In the genomic region with DNA sequence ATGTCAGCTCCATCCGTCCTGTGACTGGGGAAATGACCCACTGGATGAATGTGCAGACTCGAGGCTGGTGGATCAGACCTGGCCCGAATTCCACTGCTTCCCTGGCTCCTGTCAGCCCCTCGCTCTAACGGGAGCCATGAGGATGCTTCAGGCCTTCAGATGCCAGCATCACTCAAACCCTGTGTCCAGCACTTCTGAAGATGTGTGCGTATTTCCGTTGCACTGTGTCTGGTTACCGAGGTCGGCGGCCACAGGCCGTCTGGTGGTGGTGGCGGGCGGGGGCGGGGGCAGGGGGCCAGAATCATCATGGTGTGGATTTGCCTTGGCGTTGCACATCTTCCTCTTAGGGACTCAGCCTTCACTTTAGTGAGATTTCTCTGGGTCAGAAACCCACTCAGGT, we compare ENCODE assay signal across 28 cellular contexts. TPM values are rescaled to one million over a fixed set of nuclear protein-coding genes. Genes with fewer than 3 reads are reported as not detected.
DNase-seq lines count a peak whose midpoint lies in the region; ATAC-seq, FAIRE-seq and TF ChIP-seq lines count a peak whose summit lies in the region.
"Had no signal": no experiment of that assay in that cellular context is flagged by ENCODE, and none has a peak within 500 bp of the region (broad histone marks: within the 10 kb centered on the region; RNA-seq: fewer than 3 reads in every experiment).

No MANE protein-coding gene starts in this region.

- H4K20me1 ChIP-seq in OCI-LY3 (ENCODE audit: insufficient read depth, low read length): no peaks in the 10 kb centered on the region

- intact Hi-C loops in CD4-positive, alpha-beta T cell (cut with DNase I, micrococcal nuclease): loop anchor here (1.0 to 10.0 kb wide), 3 partner anchors 61 to 263 kb away; no protein-coding TSS in a partner anchor
- intact Hi-C loops in stomach (cut with DNase I; ENCODE audit: low total_unique reads): no loop called here

- H3K9me3 Mint-ChIP-seq in CD4-positive, alpha-beta T cell: no peaks in the 10 kb centered on the region
- H3K9me3 Mint-ChIP-seq: activated naive CD8-positive, alpha-beta T cell treated with anti-CD3 and anti-CD28 coated beads, Interleukin-2, amount 10 ng/mL, durations not matched to agents 7 days and 5 days; activated T-helper 1 cell treated with anti-CD3 and anti-CD28 coated beads, Interleukin-12 subunit alpha, Interleukin-12 subunit beta, Interleukin-2, Interleukin-4 antibody, amounts not matched to agents 30 ng/mL and 10 ng/mL and 1 ng/mL, durations not matched to agents 14 hours and 24 hours and 36 hours; immature natural killer cell; natural killer cell treated with Interleukin-12 subunit alpha and Interleukin-12 subunit beta and Interleukin-15 and Interleukin-18, amount 100 ng/mL, for 72 hours had no signal

- peaks cover 3% of the 10 kb centered on the region for H3K36me3 ChIP-seq in OCI-LY3 (replicated peaks; ENCODE audit: low read depth, low read length)
- peaks cover 0 to 12% of the 10 kb centered on the region in 2 donors for H3K36me3 ChIP-seq in gastroesophageal sphincter
- H3K36me3 ChIP-seq in stomach: peaks cover 0 to 11% (median 6%) of the 10 kb centered on the region in 4 donors
- H3K36me3 ChIP-seq: transverse colon had no signal

- TF ChIP-seq EP300 in gastroesophageal sphincter (IDR thresholded peaks at IDR 0.05): no peak
- no peak for TF ChIP-seq EP300 in stomach (IDR thresholded peaks at IDR 0.05)

- POLR2A ChIA-PET in CD4-positive, alpha-beta T cell (lab: Charles Lee): interaction anchor here (2.7 kb wide), 1 partner anchor 31 kb away, joined by 17 read pairs; no protein-coding TSS in a partner anchor

- FAIRE-seq in urothelium cell line (lab: Jason Lieb, UNC): no peak
- FAIRE-seq: astrocyte had no signal

- H3K79me2 ChIP-seq in OCI-LY3 (ENCODE audit: low read length): peaks cover 8% of the 10 kb centered on the region; the same call in 1 of the 2 replicates

- peaks cover 48% of the 10 kb centered on the region for H3K4me1 ChIP-seq in OCI-LY3 (ENCODE audit: low read length)
- peaks cover 0 to 75% (median 37%) of the 10 kb centered on the region in 3 donors for H3K4me1 ChIP-seq in gastroesophageal sphincter
- H3K4me1 ChIP-seq in stomach: peaks cover 58 to 75% (median 65%) of the 10 kb centered on the region in 4 donors

- TF ChIP-seq CTCF in CD4-positive, alpha-beta T cell (IDR thresholded peaks at IDR 0.05): no peak
- TF ChIP-seq CTCF in OCI-LY3 (IDR thresholded peaks at IDR 0.05; ENCODE audit: low read depth, low read length) (no peak), gastroesophageal sphincter (IDR thresholded peaks at IDR 0.05) (no peak), stomach (IDR thresholded peaks at IDR 0.05) (no peak)

- peak overlapping the region; percentile 89 for H3K27ac Mint-ChIP-seq in CD4-positive, alpha-beta T cell
- H3K27ac Mint-ChIP-seq: activated naive CD8-positive, alpha-beta T cell treated with anti-CD3 and anti-CD28 coated beads, Interleukin-2, amount 10 ng/mL, durations not matched to agents 7 days and 5 days; natural killer cell treated with Interleukin-12 subunit alpha and Interleukin-12 subunit beta and Interleukin-15 and Interleukin-18, amount 100 ng/mL, for 72 hours had no signal

- no peak overlapping the region for H2AFZ ChIP-seq in OCI-LY3 (ENCODE audit: low read depth, low read length)

- no peak for TF ChIP-seq POLR2A in gastroesophageal sphincter (IDR thresholded peaks at IDR 0.05)
- no peak for TF ChIP-seq POLR2A in stomach (IDR thresholded peaks at IDR 0.05)

- CTCF ChIA-PET in CD4-positive, alpha-beta T cell (lab: Charles Lee): interaction anchor here (2.7 kb wide), 1 partner anchor 99 kb away, joined by 36 read pairs; no protein-coding TSS in a partner anchor

- 50 to 58% methylated on average over 2 to 14 of the region's 15 CpGs for WGBS in gastroesophageal sphincter (ENCODE audit: low coverage in 1 of 2), 2 donors
- 68 to 87% (median 80%) methylated on average over 7 to 15 of the region's 15 CpGs for WGBS in stomach, 5 donors

- peaks cover 35% of the 10 kb centered on the region for H3K4me1 Mint-ChIP-seq in CD4-positive, alpha-beta T cell (ENCODE audit: low read depth)

- no peak for DNase-seq in CD4-positive, alpha-beta T cell
- DNase-seq in stomach: no peak
- DNase-seq in COLO829 (ENCODE audit: low spot score): no peak
- DNase-seq in urothelium cell line (ENCODE audit: low spot score): no peak
- no peak for DNase-seq in DMS79 treated with DMSO at 0.1 percent for 48 hours (lab: John Stamatoyannopoulos, UW)
- no peak for DNase-seq in cortex of kidney (lab: John Stamatoyannopoulos, UW)
- DNase-seq: activated CD4-positive, alpha-beta T cell treated with anti-CD3 and anti-CD28 coated beads for 48 hours; activated naive CD8-positive, alpha-beta T cell treated with anti-CD3 and anti-CD28 coated beads, Interleukin-2, amount 10 ng/mL, durations not matched to agents 7 days and 5 days; Caco-2; central memory CD4-positive, alpha-beta T cell; DND-41; H7; heart right ventricle; immature natural killer cell; midbrain; NCI-H1092; NCI-H187; NCI-H526; stimulated activated CD4-positive, alpha-beta T cell treated with anti-CD3 and anti-CD28 coated beads, Interleukin-4, amount 100 ng/mL, for 24 hours; stimulated activated naive CD8-positive, alpha-beta T cell treated with anti-CD3 and anti-CD28 coated beads, Interleukin-15, Interleukin-2, amounts not matched to agents 100 U/mL and 50 U/mL, for 24 hours; T-helper 2 cell; transverse colon had no signal

- no peaks in the 10 kb centered on the region for H3K27me3 ChIP-seq in CD4-positive, alpha-beta T cell (ENCODE audit: control insufficient read depth, insufficient read depth, low read length)
- H3K27me3 ChIP-seq in OCI-LY3 (ENCODE audit: low read depth, low read length) (no peaks in the 10 kb centered on the region), gastroesophageal sphincter (peaks cover 15% of the 10 kb centered on the region), stomach (peaks cover 0 to 11% (median 8%) of the 10 kb centered on the region in 3 donors)

- 0 out of 2 replicates have a peak overlapping the region, but pooled peaks have one; percentile 99 for H3K4me2 ChIP-seq in OCI-LY3 (ENCODE audit: low read length)

- H3K4me3 ChIP-seq in OCI-LY3 (ENCODE audit: low read length) (no peak overlapping the region), gastroesophageal sphincter (no peak overlapping the region), stomach (no peak overlapping the region)
- H3K4me3 ChIP-seq: heart right ventricle, right atrium auricular region, transverse colon had no signal

- H3K4me3 Mint-ChIP-seq in CD4-positive, alpha-beta T cell: peak overlapping the region; percentile 73
- H3K4me3 Mint-ChIP-seq: activated naive CD8-positive, alpha-beta T cell treated with anti-CD3 and anti-CD28 coated beads, Interleukin-2, amount 10 ng/mL, durations not matched to agents 7 days and 5 days; immature natural killer cell; natural killer cell treated with Interleukin-12 subunit alpha and Interleukin-12 subunit beta and Interleukin-15 and Interleukin-18, amount 100 ng/mL, for 72 hours had no signal

- H3K9ac ChIP-seq in OCI-LY3 (ENCODE audit: low read length): no peak overlapping the region

- H3K27ac ChIP-seq in CD4-positive, alpha-beta T cell (ENCODE audit: low read depth, low read length): no peak overlapping the region
- H3K27ac ChIP-seq in OCI-LY3 (ENCODE audit: low read length) (no peak overlapping the region), gastroesophageal sphincter (peak overlapping the region in 3 of 4 donors; percentile 10 to 24 (median 14)), stomach (peak overlapping the region in 4 of 5 donors; percentile 93 to 99 (median 96))

- no peaks in the 10 kb centered on the region for H3K27me3 Mint-ChIP-seq in CD4-positive, alpha-beta T cell
- H3K27me3 Mint-ChIP-seq: activated naive CD8-positive, alpha-beta T cell treated with anti-CD3 and anti-CD28 coated beads, Interleukin-2, amount 10 ng/mL, durations not matched to agents 7 days and 5 days; natural killer cell treated with Interleukin-12 subunit alpha and Interleukin-12 subunit beta and Interleukin-15 and Interleukin-18, amount 100 ng/mL, for 72 hours had no signal

- H3K36me3 Mint-ChIP-seq in CD4-positive, alpha-beta T cell (ENCODE audit: low read depth): no peaks in the 10 kb centered on the region
- H3K36me3 Mint-ChIP-seq: immature natural killer cell; natural killer cell treated with Interleukin-12 subunit alpha and Interleukin-12 subunit beta and Interleukin-15 and Interleukin-18, amount 100 ng/mL, for 72 hours had no signal

- H3K9me3 ChIP-seq in CD4-positive, alpha-beta T cell (ENCODE audit: control insufficient read depth, low read length): no peaks in the 10 kb centered on the region
- H3K9me3 ChIP-seq in OCI-LY3 (ENCODE audit: insufficient read depth, low read length) (no peaks in the 10 kb centered on the region), gastroesophageal sphincter (no peaks in the 10 kb centered on the region), stomach (no peaks in the 10 kb centered on the region)
- H3K9me3 ChIP-seq: Caco-2, heart right ventricle, right atrium auricular region, transverse colon had no signal

- ATAC-seq in CD4-positive, alpha-beta T cell (ENCODE audit: poor library complexity): no peak
- no peak for ATAC-seq in gastroesophageal sphincter
- ATAC-seq: heart right ventricle; natural killer cell treated with Interleukin-12 subunit alpha and Interleukin-12 subunit beta and Interleukin-15 and Interleukin-18, amount 100 ng/mL, for 72 hours; stimulated activated naive CD8-positive, alpha-beta T cell treated with anti-CD3 and anti-CD28 coated beads, Interleukin-15, Interleukin-2, amounts not matched to agents 100 U/mL and 50 U/mL, for 24 hours had no signal

RNA-seq across cellular contexts. Expression of a gene that starts 13.4 kb away (rescaled TPM):
- total RNA-seq in CD4-positive, alpha-beta T cell: 10 to 100 TPM; 21.2 to 23.3 TPM
- 10 to 100 TPM; 21.9 to 36.2 (median 30.9) TPM for total RNA-seq in gastroesophageal sphincter
- total RNA-seq in stomach: 10 to 100 TPM; 35.4 to 83.0 (median 81.1) TPM
- 10 to 100 TPM; 19.4 to 30.4 (median 29.0) TPM for polyA plus RNA-seq in stomach

RNA-seq across cellular contexts. Expression of a gene that starts 13.6 kb away (rescaled TPM):
- total RNA-seq in CD4-positive, alpha-beta T cell: 10 to 100 TPM; 13.5 to 14.6 TPM
- total RNA-seq in gastroesophageal sphincter: 10 to 100 TPM; 18.8 to 30.0 (median 22.6) TPM
- 10 to 100 TPM in 2 of 5 donors, 1 to 10 TPM in 3; 2.3 to 30.7 (median 9.4) TPM for total RNA-seq in stomach
- polyA plus RNA-seq in stomach: 1 to 10 TPM; 3.8 to 9.2 (median 8.8) TPM

RNA-seq across cellular contexts. Expression of a gene that starts 28.7 kb away (rescaled TPM):
- total RNA-seq in CD4-positive, alpha-beta T cell: 100 to 1,000 TPM; 224 to 230 TPM
- total RNA-seq in gastroesophageal sphincter: 10 to 100 TPM; 30.0 to 58.3 (median 46.4) TPM
- total RNA-seq in stomach: 100 to 1,000 TPM in 3 of 5 donors, 10 to 100 TPM in 2; 51.9 to 802 (median 298) TPM
- 10 to 100 TPM; 75.6 to 87.6 (median 81.6) TPM for polyA plus RNA-seq in stomach

Comparison
In these comparisons a context has a peak if more than half of its experiments do, and no peak if none do; other contexts are left out.
1. H3K27ac ChIP-seq: peak in gastroesophageal sphincter (3 of 4) and stomach (4 of 5); none in CD4-positive, alpha-beta T cell (single experiment) and OCI-LY3 (single experiment).